Comparison of ENCODE assay signal across 1 cellular context in genomic region chr13:23778879-23779278, GRCh38.
TF ChIP-seq lines count a peak whose summit lies in the region.

No MANE protein-coding gene starts in this region.

TF ChIP-seq in HepG2, 621 proteins besides CTCF, POLR2A, EP300 and RAD21 (continued from another document and continues in another):
- TF ChIP-seq PRDM10 (CRISPR knock-in tag; IDR thresholded peaks at IDR 0.05; ENCODE audit: low read depth) (no peak), TCF7L2 (IDR thresholded peaks at IDR 0.05; ENCODE audit: low read depth, low read length) (no peak), DRAP1 (CRISPR knock-in tag; IDR thresholded peaks at IDR 0.05) (no peak), ZNF773 (CRISPR knock-in tag; IDR thresholded peaks at IDR 0.05; ENCODE audit: borderline replicate concordance) (no peak), ZNF33B (CRISPR knock-in tag; IDR thresholded peaks at IDR 0.05) (no peak), ZNF614 (CRISPR knock-in tag; IDR thresholded peaks at IDR 0.05; ENCODE audit: borderline replicate concordance) (no peak), EEA1 (CRISPR knock-in tag; IDR thresholded peaks at IDR 0.05; ENCODE audit: borderline replicate concordance) (no peak), ATM (IDR thresholded peaks at IDR 0.05; ENCODE audit: borderline replicate concordance) (no peak), ZSCAN12 (CRISPR knock-in tag; IDR thresholded peaks at IDR 0.05) (no peak), SKIL (CRISPR knock-in tag; IDR thresholded peaks at IDR 0.05; ENCODE audit: borderline replicate concordance) (no peak), ZNF609 (CRISPR knock-in tag; IDR thresholded peaks at IDR 0.05; ENCODE audit: borderline replicate concordance) (no peak), HIVEP1 (CRISPR knock-in tag; IDR thresholded peaks at IDR 0.05) (no peak), ZFAT (CRISPR knock-in tag; conservative IDR thresholded peaks at IDR 0.05) (no peak), PAXIP1 (CRISPR knock-in tag; conservative IDR thresholded peaks at IDR 0.05) (peak; percentile 55), ARID4A (CRISPR knock-in tag; IDR thresholded peaks at IDR 0.05; ENCODE audit: borderline replicate concordance) (no peak), CEBPB (IDR thresholded peaks at IDR 0.05; ENCODE audit: borderline replicate concordance, low read depth, low read length) (peak; percentile 77), ZNF34 (CRISPR knock-in tag; IDR thresholded peaks at IDR 0.05; ENCODE audit: borderline replicate concordance) (no peak), KLF6 (CRISPR knock-in tag; IDR thresholded peaks at IDR 0.05) (no peak), TFE3 (CRISPR knock-in tag; IDR thresholded peaks at IDR 0.05) (no peak), MTA1 (CRISPR knock-in tag; IDR thresholded peaks at IDR 0.05; ENCODE audit: borderline replicate concordance) (no peak), ZNF280B (CRISPR knock-in tag; IDR thresholded peaks at IDR 0.05; ENCODE audit: borderline replicate concordance) (no peak), ZNF652 (CRISPR knock-in tag; IDR thresholded peaks at IDR 0.05; ENCODE audit: borderline replicate concordance, low read depth) (no peak), ZKSCAN5 (CRISPR knock-in tag; IDR thresholded peaks at IDR 0.05) (no peak)
